Comparison of ENCODE assay signal across 24 cellular contexts in genomic region chr12:111158992-111159391, GRCh38.
DNase-seq lines count a peak whose midpoint lies in the region; ATAC-seq, FAIRE-seq and TF ChIP-seq lines count a peak whose summit lies in the region.
"Had no signal": no experiment of that assay in that cellular context is flagged by ENCODE, and none has a peak within 500 bp of the region (broad histone marks: within the 10 kb centered on the region; RNA-seq: fewer than 3 reads in every experiment).

No MANE protein-coding gene starts in this region.

- TF ChIP-seq CTCF in VCaP (conservative IDR thresholded peaks at IDR 0.05) (no peak), endodermal cell (conservative IDR thresholded peaks at IDR 0.05) (no peak), kidney (IDR thresholded peaks at IDR 0.05; ENCODE audit: borderline replicate concordance, extremely low read depth, insufficient read depth) (no peak)

- intact Hi-C loops in kidney (cut with DNase I) (no loop called here), left ventricle myocardium superior (cut with micrococcal nuclease) (no loop called here)

- H3K9ac ChIP-seq in endodermal cell (ENCODE audit: extremely low read depth, low read length, poor library complexity, severe bottlenecking): no peak overlapping the region
- H3K9ac ChIP-seq in kidney (ENCODE audit: low read length in 2 of 2): no peak overlapping the region
- H3K9ac ChIP-seq: BLaER1 had no signal

- DNase-seq in ELF-1 (ENCODE audit: low read depth, low spot score): peak; percentile 29
- DNase-seq in endodermal cell: peak; percentile 77
- DNase-seq in kidney: peak; percentile 14
- DNase-seq in HTR-8/SVneo (ENCODE audit: insufficient read length, low spot score): no peak
- no peak for DNase-seq in left ventricle myocardium superior
- DNase-seq: Caco-2; CD4-positive, CD25-positive, alpha-beta regulatory T cell; CD8-positive, alpha-beta T cell; DMS153; DND-41; GDM1; GOT3; H7 had no signal

- WGBS in endodermal cell (ENCODE audit: insufficient coverage in 1 of 2, insufficient read length in 1 of 2), 2 experiments: 71 to 93% methylated on average over 1 to 8 of the region's 8 CpGs

- H3K36me3 Mint-ChIP-seq in endodermal cell (ENCODE audit: low read depth): no peaks in the 10 kb centered on the region
- H3K36me3 Mint-ChIP-seq: CD4-positive, CD25-positive, alpha-beta regulatory T cell; CD8-positive, alpha-beta T cell had no signal

- no peak overlapping the region for H3K4me3 Mint-ChIP-seq in endodermal cell
- H3K4me3 Mint-ChIP-seq: B cell; CD4-positive, CD25-positive, alpha-beta regulatory T cell; CD8-positive, alpha-beta T cell had no signal

- no peaks in the 10 kb centered on the region for H3K4me1 ChIP-seq in endodermal cell (ENCODE audit: control insufficient read depth, insufficient read depth, low read length)
- H3K4me1 ChIP-seq in kidney (ENCODE audit: control insufficient read depth in 1 of 2, insufficient read depth in 1 of 2, low read depth in 1 of 2, low read length in 2 of 2): no peaks in the 10 kb centered on the region
- H3K4me1 ChIP-seq: BLaER1, Caco-2 had no signal

- peak overlapping the region; percentile 69 for H3K27ac ChIP-seq in VCaP
- no peak overlapping the region for H3K27ac ChIP-seq in endodermal cell (ENCODE audit: low read depth, low read length)
- H3K27ac ChIP-seq in kidney (ENCODE audit: low read depth in 2 of 2, low read length in 2 of 2): no peak overlapping the region
- H3K27ac ChIP-seq: 22Rv1, BLaER1, C4-2B had no signal

- H3K27me3 Mint-ChIP-seq in endodermal cell (ENCODE audit: insufficient read depth): no peaks in the 10 kb centered on the region

- H3K36me3 ChIP-seq in endodermal cell (ENCODE audit: control insufficient read depth, insufficient read depth, low read length): no peaks in the 10 kb centered on the region
- no peaks in the 10 kb centered on the region for H3K36me3 ChIP-seq in kidney (ENCODE audit: control insufficient read depth in 1 of 2, insufficient read depth in 2 of 2, low read length in 2 of 2)
- H3K36me3 ChIP-seq: BLaER1 had no signal

- FAIRE-seq in kidney (lab: Jason Lieb, UNC): no peak
- no peak for FAIRE-seq in HTR-8/SVneo (lab: Jason Lieb, UNC)
- FAIRE-seq: A204.1, GM12878, GM19239 had no signal

- ATAC-seq in HG03432 (IDR thresholded peaks at IDR 0.05; ENCODE audit: unreplicated experiment) (no peak), left ventricle myocardium superior (no peak), HG02973 (IDR thresholded peaks at IDR 0.05; ENCODE audit: unreplicated experiment) (no peak)
- ATAC-seq: CD8-positive, alpha-beta T cell; GM12878; HCT116 had no signal

- H3K9me3 ChIP-seq in endodermal cell (ENCODE audit: control insufficient read depth, low read length) (no peaks in the 10 kb centered on the region), kidney (ENCODE audit: control insufficient read depth in 1 of 2, low read length in 2 of 2) (no peaks in the 10 kb centered on the region)
- H3K9me3 ChIP-seq: BLaER1, Caco-2 had no signal

- H3K27me3 ChIP-seq in endodermal cell (ENCODE audit: control insufficient read depth, insufficient read depth, low read length, poor library complexity, severe bottlenecking): no peaks in the 10 kb centered on the region
- H3K27me3 ChIP-seq: BLaER1 had no signal

- H3K27ac Mint-ChIP-seq in endodermal cell: no peak overlapping the region
- H3K27ac Mint-ChIP-seq: B cell; CD4-positive, CD25-positive, alpha-beta regulatory T cell; CD8-positive, alpha-beta T cell had no signal

- H3K4me1 Mint-ChIP-seq in endodermal cell: peaks cover 16% of the 10 kb centered on the region
- H3K4me1 Mint-ChIP-seq: B cell; CD4-positive, CD25-positive, alpha-beta regulatory T cell had no signal

- H3K9me3 Mint-ChIP-seq in endodermal cell: no peaks in the 10 kb centered on the region
- H3K9me3 Mint-ChIP-seq: CD8-positive, alpha-beta T cell had no signal

- H3K4me3 ChIP-seq in endodermal cell (ENCODE audit: low read length) (no peak overlapping the region), kidney (ENCODE audit: low read length in 2 of 2) (no peak overlapping the region)
- H3K4me3 ChIP-seq: BLaER1, GM12878 had no signal

Comparison
In these comparisons a context has a peak if more than half of its experiments do, and no peak if none do; other contexts are left out.
1. DNase-seq: peak in ELF-1 (single experiment), endodermal cell (single experiment) and kidney (single experiment); none in HTR-8/SVneo (single experiment) and left ventricle myocardium superior (single experiment).